Comparison of ENCODE assay signal across 28 cellular contexts in genomic region chr9:138038244-138038671, GRCh38.
DNase-seq lines count a peak whose midpoint lies in the region; ATAC-seq and TF ChIP-seq lines count a peak whose summit lies in the region.
"Had no signal": no experiment of that assay in that cellular context is flagged by ENCODE, and none has a peak within 500 bp of the region (broad histone marks: within the 10 kb centered on the region; RNA-seq: fewer than 3 reads in every experiment).

No MANE protein-coding gene starts in this region.

- H3K36me3 ChIP-seq in mesodermal cell (ENCODE audit: control insufficient read depth, insufficient read depth, low read length) = no peaks in the 10 kb centered on the region
- H3K36me3 ChIP-seq: lower lobe of right lung, tibial nerve had no signal

- POLR2A ChIA-PET in RWPE1 (lab: Yijun Ruan, JAX; ENCODE audit: low non-redundant PET) = no interaction called here

- TF ChIP-seq CTCF in RWPE1 (conservative IDR thresholded peaks at IDR 0.05; ENCODE audit: low read depth) = no peak

- peaks cover 2% of the 10 kb centered on the region for H3K4me1 Mint-ChIP-seq in T-helper 17 cell
- H3K4me1 Mint-ChIP-seq: activated naive CD8-positive, alpha-beta T cell treated with anti-CD3 and anti-CD28 coated beads, Interleukin-2, amount 10 ng/mL, durations not matched to agents 7 days and 5 days; CD4-positive, CD25-positive, alpha-beta regulatory T cell; immature natural killer cell; neural crest cell had no signal

- H3K4me3 ChIP-seq in mesodermal cell (ENCODE audit: extremely low read depth, insufficient read depth, low read length, poor library complexity, severe bottlenecking) = no peak overlapping the region
- H3K4me3 ChIP-seq: hepatocyte, lower lobe of right lung, tibial nerve had no signal

- CTCF ChIA-PET in RWPE1 (lab: Yijun Ruan, JAX) = no interaction called here

- no peaks in the 10 kb centered on the region for H3K4me1 ChIP-seq in mesodermal cell (ENCODE audit: control insufficient read depth, insufficient read depth, low read length, poor library complexity, severe bottlenecking)
- H3K4me1 ChIP-seq: lower lobe of right lung, tibial nerve had no signal

- DNase-seq in Daoy (ENCODE audit: low read depth) (peak; percentile 8), SK-N-DZ (ENCODE audit: low spot score) (peak; percentile 79), cardiac septum (ENCODE audit: low spot score) (peak; percentile 65), NCI-H1417 (lab: John Stamatoyannopoulos, UW) (no peak), T-helper 17 cell (no peak), RWPE1 (ENCODE audit: low spot score) (no peak), DMS79 treated with DMSO at 0.1 percent for 48 hours (lab: John Stamatoyannopoulos, UW) (no peak)
- DNase-seq: activated CD4-positive, alpha-beta T cell treated with anti-CD3 and anti-CD28 coated beads for 4 hours; activated effector memory CD4-positive, alpha-beta T cell treated with Interleukin-2 at 50 U/mL for 16 hours; activated naive CD8-positive, alpha-beta T cell treated with anti-CD3 and anti-CD28 coated beads, Interleukin-2, amount 10 ng/mL, durations not matched to agents 7 days and 5 days; CD4-positive, CD25-positive, alpha-beta regulatory T cell; effector memory CD4-positive, alpha-beta T cell; foreskin melanocyte; H7; immature natural killer cell; lower lobe of right lung; NCI-H1092; NCI-H2227 treated with DMSO at 0.1 percent for 48 hours; NCI-H748 treated with DMSO at 0.1 percent for 48 hours; OCI-M1; SIG-M5; stimulated activated CD4-positive, alpha-beta T cell treated with anti-CD3 and anti-CD28 coated beads, Interleukin-15, amount 100 ng/mL, for 24 hours; T-helper 1 cell had no signal

- no peaks in the 10 kb centered on the region for H3K36me3 Mint-ChIP-seq in T-helper 17 cell (ENCODE audit: low read depth)
- H3K36me3 Mint-ChIP-seq: activated naive CD8-positive, alpha-beta T cell treated with anti-CD3 and anti-CD28 coated beads, Interleukin-2, amount 10 ng/mL, durations not matched to agents 7 days and 5 days; CD4-positive, CD25-positive, alpha-beta regulatory T cell; immature natural killer cell had no signal

- intact Hi-C loops in cardiac septum (cut with DNase I) = no loop called here

- no peak overlapping the region for H3K27ac Mint-ChIP-seq in T-helper 17 cell
- H3K27ac Mint-ChIP-seq: activated naive CD8-positive, alpha-beta T cell treated with anti-CD3 and anti-CD28 coated beads, Interleukin-2, amount 10 ng/mL, durations not matched to agents 7 days and 5 days; CD4-positive, CD25-positive, alpha-beta regulatory T cell; immature natural killer cell; stimulated activated naive CD8-positive, alpha-beta T cell treated with anti-CD3 and anti-CD28 coated beads, Interleukin-15, Interleukin-2, amounts not matched to agents 100 ng/mL and 50 ng/mL, for 24 hours had no signal

- H3K4me3 Mint-ChIP-seq in T-helper 17 cell = no peak overlapping the region
- H3K4me3 Mint-ChIP-seq: activated naive CD8-positive, alpha-beta T cell treated with anti-CD3 and anti-CD28 coated beads, Interleukin-2, amount 10 ng/mL, durations not matched to agents 7 days and 5 days; CD4-positive, CD25-positive, alpha-beta regulatory T cell; immature natural killer cell; neural crest cell; stimulated activated naive CD8-positive, alpha-beta T cell treated with anti-CD3 and anti-CD28 coated beads, Interleukin-15, Interleukin-2, amounts not matched to agents 100 ng/mL and 50 ng/mL, for 24 hours had no signal

- peaks cover 51% of the 10 kb centered on the region for H3K27me3 Mint-ChIP-seq in T-helper 17 cell

- H3K27ac ChIP-seq in mesodermal cell (ENCODE audit: low read depth, low read length, severe bottlenecking) (peak overlapping the region; percentile 45), RWPE1 (no peak overlapping the region)
- H3K27ac ChIP-seq: hepatocyte, lower lobe of right lung, tibial nerve had no signal

- H3K9me3 ChIP-seq in mesodermal cell (ENCODE audit: control insufficient read depth, low read length) (no peaks in the 10 kb centered on the region), T-helper 17 cell (ENCODE audit: control insufficient read depth, low read length, poor library complexity, severe bottlenecking) (no peaks in the 10 kb centered on the region)
- H3K9me3 ChIP-seq: lower lobe of right lung, tibial nerve had no signal

- ATAC-seq in T-helper 17 cell = no peak
- ATAC-seq: lower lobe of right lung had no signal

- WGBS in mesodermal cell (ENCODE audit: insufficient coverage in 2 of 2), 2 experiments = 82 to 95% methylated on average over 5 to 6 of the region's 7 CpGs

Comparison
In these comparisons a context has a peak if more than half of its experiments do, and no peak if none do; other contexts are left out.
1. DNase-seq: peak in Daoy (single experiment), SK-N-DZ (single experiment) and cardiac septum (single experiment); none in NCI-H1417 (0 of 3), T-helper 17 cell (0 of 3), RWPE1 (single experiment) and DMS79 treated with DMSO at 0.1 percent for 48 hours (single experiment).